Comparison of ENCODE assay signal across 20 cellular contexts in genomic region chr17:43953746-43954145, GRCh38. TPM values are rescaled to one million over a fixed set of nuclear protein-coding genes. Genes with fewer than 3 reads are reported as not detected.
DNase-seq lines count a peak whose midpoint lies in the region; ATAC-seq, FAIRE-seq and TF ChIP-seq lines count a peak whose summit lies in the region.
"Had no signal": no experiment of that assay in that cellular context is flagged by ENCODE, and none has a peak within 500 bp of the region (broad histone marks: within the 10 kb centered on the region; RNA-seq: fewer than 3 reads in every experiment).

Gene PYY, minus strand, starts transcription at chr17:43953940. Its CDS starts 457 bp downstream, at chr17:43953483.

- no peak for TF ChIP-seq EP300 in A549 (IDR thresholded peaks at IDR 0.05)

- H3K27ac ChIP-seq in A549 (no peak within 1 kb of the TSS), HUES6 (ENCODE audit: low read depth, low read length) (no peak within 1 kb of the TSS), endodermal cell (ENCODE audit: low read depth, low read length) (no peak within 1 kb of the TSS)
- H3K27ac ChIP-seq: brain microvascular endothelial cell, heart right ventricle had no signal

- no peaks in the 10 kb centered on the region for H3K36me3 Mint-ChIP-seq in endodermal cell (ENCODE audit: low read depth)
- no peaks in the 10 kb centered on the region for H3K36me3 Mint-ChIP-seq in mesothelial cell of epicardium

- peaks cover 61% of the 10 kb centered on the region for H3K27me3 Mint-ChIP-seq in endodermal cell (ENCODE audit: insufficient read depth)
- H3K27me3 Mint-ChIP-seq in mesothelial cell of epicardium (ENCODE audit: low read depth): peaks cover 81% of the 10 kb centered on the region

- H3K4me3 ChIP-seq in A549 (0 out of 3 replicates have a peak within 1 kb of the TSS, but pooled peaks have one; percentile 17), HUES6 (ENCODE audit: low read depth, low read length) (peak within 1 kb of the TSS; percentile 81), endodermal cell (ENCODE audit: low read length) (peak within 1 kb of the TSS; percentile 79)
- H3K4me3 ChIP-seq: GM12878 had no signal

- FAIRE-seq in A549 (lab: Jason Lieb, UNC): no peak
- FAIRE-seq: GM12878 had no signal

- H3K27me3 ChIP-seq in HUES6 (ENCODE audit: control insufficient read depth, insufficient read depth, low read length) (peaks cover 56% of the 10 kb centered on the region), endodermal cell (ENCODE audit: control insufficient read depth, insufficient read depth, low read length, poor library complexity, severe bottlenecking) (peaks cover 48% of the 10 kb centered on the region)

- WGBS in A549 (ENCODE audit: missing lambda C conversion rate): 77% methylated on average over 11 of the region's 11 CpGs
- 62% methylated on average over 11 of the region's 11 CpGs; no CpG with 5 or more reads in 1 of the 2 experiments for WGBS in endodermal cell (ENCODE audit: insufficient coverage in 1 of 2, insufficient read length in 1 of 2), 2 experiments

- H3K4me1 ChIP-seq in A549 (peaks cover 7% of the 10 kb centered on the region; the same call in 2 of the 3 replicates), HUES6 (ENCODE audit: control insufficient read depth, insufficient read depth, low read length) (peaks cover 13% of the 10 kb centered on the region; the same call in 1 of the 2 replicates), endodermal cell (ENCODE audit: control insufficient read depth, insufficient read depth, low read length) (no peaks in the 10 kb centered on the region)

- H3K9ac ChIP-seq in HUES6 (ENCODE audit: low read length) (peak within 1 kb of the TSS; percentile 68), endodermal cell (ENCODE audit: extremely low read depth, low read length, poor library complexity, severe bottlenecking) (no peak within 1 kb of the TSS)

- peak within 1 kb of the TSS; percentile 56 for H3K4me2 ChIP-seq in A549

- ATAC-seq in A549 (no peak), GM21825 (IDR thresholded peaks at IDR 0.05; ENCODE audit: unreplicated experiment) (no peak), GM18861 (IDR thresholded peaks at IDR 0.05; ENCODE audit: unreplicated experiment) (no peak)
- ATAC-seq: GM12878 had no signal

- peak within 1 kb of the TSS; percentile 98 for H3K27ac Mint-ChIP-seq in endodermal cell
- H3K27ac Mint-ChIP-seq in mesothelial cell of epicardium: no peak within 1 kb of the TSS
- H3K27ac Mint-ChIP-seq: activated CD4-positive, alpha-beta T cell treated with anti-CD3 and anti-CD28 coated beads, Interleukin-2, amount 10 ng/mL, durations not matched to agents 7 days and 5 days had no signal

- H3K4me3 Mint-ChIP-seq in endodermal cell (peak within 1 kb of the TSS; percentile 74), mesothelial cell of epicardium (peak within 1 kb of the TSS; percentile 53)
- H3K4me3 Mint-ChIP-seq: activated CD4-positive, alpha-beta T cell treated with anti-CD3 and anti-CD28 coated beads, Interleukin-2, amount 10 ng/mL, durations not matched to agents 7 days and 5 days had no signal

- H3K9me3 ChIP-seq in A549: no peaks in the 10 kb centered on the region
- H3K9me3 ChIP-seq in HUES6 (ENCODE audit: control insufficient read depth, insufficient read depth, low read depth, low read length): no peaks in the 10 kb centered on the region
- H3K9me3 ChIP-seq in endodermal cell (ENCODE audit: control insufficient read depth, low read length): no peaks in the 10 kb centered on the region
- H3K9me3 ChIP-seq: heart right ventricle had no signal

- TF ChIP-seq CTCF in A549 (IDR thresholded peaks at IDR 0.05): no peak
- no peak for TF ChIP-seq CTCF in endodermal cell (conservative IDR thresholded peaks at IDR 0.05)
- TF ChIP-seq CTCF in mesothelial cell of epicardium (IDR thresholded peaks at IDR 0.05; ENCODE audit: unreplicated experiment): no peak

- no peak for TF ChIP-seq POLR2A in A549 (IDR thresholded peaks at IDR 0.05; ENCODE audit: low read length)

- H3K9me3 Mint-ChIP-seq in endodermal cell (no peaks in the 10 kb centered on the region), mesothelial cell of epicardium (no peaks in the 10 kb centered on the region)
- H3K9me3 Mint-ChIP-seq: activated CD4-positive, alpha-beta T cell treated with anti-CD3 and anti-CD28 coated beads, Interleukin-2, amount 10 ng/mL, durations not matched to agents 7 days and 5 days had no signal

- H3K4me1 Mint-ChIP-seq in endodermal cell (peaks cover 7% of the 10 kb centered on the region), mesothelial cell of epicardium (peaks cover 7% of the 10 kb centered on the region)

- CTCF ChIA-PET in A549 (lab: Yijun Ruan, JAX): interaction anchor here (0.9 to 22.4 kb wide), 4 partner anchors 10 to 44 kb away, joined by 3 to 657 read pairs (median 45); partner anchors contain the start of genes NAGS and PPY

- DNase-seq in A549 (ENCODE audit: low read depth in 1 of 2, low spot score in 1 of 2) (no peak), endodermal cell (peak; percentile 71), mesothelial cell of epicardium (ENCODE audit: low spot score in 2 of 2, unreplicated experiment in 2 of 2) (no peak), LoVo (ENCODE audit: low spot score) (no peak), COLO829 (ENCODE audit: low spot score) (no peak)
- DNase-seq: activated CD4-positive, alpha-beta T cell treated with anti-CD3 and anti-CD28 coated beads, Interleukin-2, amount 10 ng/mL, durations not matched to agents 7 days and 5 days; activated effector memory CD4-positive, alpha-beta T cell treated with anti-CD3 and anti-CD28 coated beads, Interleukin-2, amount 50 U/mL, for 16 hours; brain microvascular endothelial cell; heart right ventricle; midbrain; NCI-H2171 treated with DMSO at 0.1 percent for 48 hours; stimulated activated CD4-positive, alpha-beta T cell treated with anti-CD3 and anti-CD28 coated beads, Interleukin-4, amount 100 ng/mL, for 1 hour; stimulated activated naive CD4-positive, alpha-beta T cell; SW 1271 had no signal

- POLR2A ChIA-PET in A549 (lab: Yijun Ruan, JAX): no interaction called here

- no peak for TF ChIP-seq RAD21 in A549 (conservative IDR thresholded peaks at IDR 0.05 in 1 of 2, IDR thresholded peaks at IDR 0.05 in 1 of 2)

- H3K36me3 ChIP-seq in HUES6 (ENCODE audit: control insufficient read depth, insufficient read depth, low read length): no peaks in the 10 kb centered on the region
- H3K36me3 ChIP-seq in endodermal cell (ENCODE audit: control insufficient read depth, insufficient read depth, low read length): no peaks in the 10 kb centered on the region
- H3K36me3 ChIP-seq: brain microvascular endothelial cell, heart right ventricle had no signal

TF ChIP-seq in A549, 52 proteins besides CTCF, POLR2A, EP300 and RAD21 (continues in another document):
- no peak for TF ChIP-seq KDM1A (IDR thresholded peaks at IDR 0.05; ENCODE audit: low read depth)
- TF ChIP-seq TFCP2L1 (CRISPR knock-in tag; IDR thresholded peaks at IDR 0.05): no peak
- TF ChIP-seq ELK1 (IDR thresholded peaks at IDR 0.05; ENCODE audit: low read depth, low read length): no peak
- TF ChIP-seq HOXB13 (CRISPR knock-in tag; IDR thresholded peaks at IDR 0.05; ENCODE audit: low read depth): no peak
- TF ChIP-seq ATOH8 (CRISPR knock-in tag; IDR thresholded peaks at IDR 0.05; ENCODE audit: low read depth): no peak
- TF ChIP-seq HEYL (CRISPR knock-in tag; IDR thresholded peaks at IDR 0.05): no peak
- TF ChIP-seq NFE2L2 (conservative IDR thresholded peaks at IDR 0.05; ENCODE audit: low read length): no peak
- TF ChIP-seq FOXS1 (CRISPR knock-in tag; IDR thresholded peaks at IDR 0.05): no peak
- no peak for TF ChIP-seq ZSCAN20 (CRISPR knock-in tag; IDR thresholded peaks at IDR 0.05)
- TF ChIP-seq GATA3 (IDR thresholded peaks at IDR 0.05; ENCODE audit: borderline replicate concordance): no peak
- no peak for TF ChIP-seq HDAC2 (IDR thresholded peaks at IDR 0.05)
- no peak for TF ChIP-seq CEBPB (IDR thresholded peaks at IDR 0.05)
- no peak for TF ChIP-seq CBX2 (IDR thresholded peaks at IDR 0.05; ENCODE audit: borderline replicate concordance, low read depth)
- TF ChIP-seq HMGXB4 (CRISPR knock-in tag; IDR thresholded peaks at IDR 0.05; ENCODE audit: borderline replicate concordance): no peak

RNA-seq across cellular contexts. Expression of gene PYY, which starts in this region (rescaled TPM):
- polyA plus RNA-seq in A549 (2011; rRNA removed) (not detected in 2 replicates), A549 (2017; fragmentation: RNase III; extraction: RNeasy Plus Mini Kit Qiagen cat#74134 plus additional on column Dnase treatment) (not detected in 3 replicates)
- polyA plus RNA-seq in A549 (2012; cell fraction: cytosol; rRNA removed): not detected in 2 replicates
- polyA plus RNA-seq in A549 (2012; cell fraction: nucleus; rRNA removed): 0.07 TPM in 1 of 2 replicates, not detected in the other
- not detected in 2 replicates for polyA minus RNA-seq in A549 (2011; rRNA and poly(A)+ RNA removed)
- total RNA-seq in endodermal cell (1 to 10 TPM; 1.3 to 1.4 TPM), mesothelial cell of epicardium (not detected in 3 replicates)
- not detected for polyA plus RNA-seq in endodermal cell (2013, experiment 1 of 2)
- not detected for polyA plus RNA-seq in endodermal cell (2013, experiment 2 of 2)
- total RNA-seq: activated CD4-positive, alpha-beta T cell treated with anti-CD3 and anti-CD28 coated beads, Interleukin-2, amount 10 ng/mL, durations not matched to agents 7 days and 5 days; Daoy; GM12878; heart right ventricle; M059J had no signal

Comparison
In these comparisons a context has a peak if more than half of its experiments do, and no peak if none do; other contexts are left out.
1. H3K4me3 ChIP-seq: peak in every context shown above with its lines; median percentile 81 in HUES6; 79 in endodermal cell; 17 in A549.